In genomic region chr11:2553886-2554285, GRCh38 we compare ENCODE assay signal across 10 cellular contexts.
"Had no signal": no experiment of that assay in that cellular context is flagged by ENCODE, and none has a peak within 500 bp of the region (broad histone marks: within the 10 kb centered on the region; RNA-seq: fewer than 3 reads in every experiment).

No MANE protein-coding gene starts in this region.

- ATAC-seq: esophagus mucosa; stimulated activated naive B cell treated with anti-CD40 and anti-IgM and Interleukin-4, amounts not matched to agents 10 μg/mL and 1 μg/mL and 100 μg/mL, for 72 hours had no signal

- H3K27me3 ChIP-seq: breast epithelium, right atrium auricular region had no signal

- H3K27me3 Mint-ChIP-seq: activated naive CD8-positive, alpha-beta T cell; stimulated activated naive B cell treated with anti-CD40 and anti-IgM and Interleukin-4, amounts not matched to agents 10 μg/mL and 1 μg/mL and 100 μg/mL, for 72 hours had no signal

- H3K4me1 ChIP-seq: breast epithelium had no signal

- H3K36me3 ChIP-seq: breast epithelium, right atrium auricular region had no signal

- H3K27ac ChIP-seq: breast epithelium, dorsolateral prefrontal cortex, right atrium auricular region had no signal

- H3K9me3 ChIP-seq: breast epithelium, right atrium auricular region had no signal

- H3K9me3 Mint-ChIP-seq: stimulated activated naive B cell treated with anti-CD40 and anti-IgM and Interleukin-4, amounts not matched to agents 10 μg/mL and 1 μg/mL and 100 μg/mL, for 72 hours had no signal

- H3K27ac Mint-ChIP-seq: activated naive CD8-positive, alpha-beta T cell; stimulated activated naive B cell treated with anti-CD40 and anti-IgM and Interleukin-4, amounts not matched to agents 10 μg/mL and 1 μg/mL and 100 μg/mL, for 72 hours had no signal

- DNase-seq: activated CD4-positive, alpha-beta T cell treated with anti-CD3 and anti-CD28 coated beads, Interleukin-2, amount 50 U/mL, for 1 hour; anterior cingulate cortex; stimulated activated CD4-positive, alpha-beta T cell treated with anti-CD3 and anti-CD28 coated beads, Interleukin-2, amount 100 ng/mL, for 24 hours; stimulated activated naive B cell treated with anti-CD40 and anti-IgM and Interleukin-4, amounts not matched to agents 10 μg/mL and 1 μg/mL and 100 μg/mL, for 72 hours; trophoblast cell had no signal

- H3K4me3 Mint-ChIP-seq: activated naive CD8-positive, alpha-beta T cell; stimulated activated naive B cell treated with anti-CD40 and anti-IgM and Interleukin-4, amounts not matched to agents 10 μg/mL and 1 μg/mL and 100 μg/mL, for 72 hours had no signal

- H3K4me3 ChIP-seq: breast epithelium, dorsolateral prefrontal cortex, right atrium auricular region had no signal
